ENCODE assay signal across 1 cellular context in genomic region chr7:94133460-94133859, GRCh38.
TF ChIP-seq lines count a peak whose summit lies in the region.

No MANE protein-coding gene starts in this region.

TF ChIP-seq in IMR-90, 13 proteins besides CTCF, POLR2A, EP300 and RAD21 (continued from another document):
- TF ChIP-seq RFX5 (IDR thresholded peaks at IDR 0.05; ENCODE audit: low read depth, low read length), result no peak
- no peak for TF ChIP-seq USF2 (IDR thresholded peaks at IDR 0.05; ENCODE audit: low read depth, low read length)
- no peak for TF ChIP-seq BHLHE40 (IDR thresholded peaks at IDR 0.05; ENCODE audit: low read depth, low read length)
- no peak for TF ChIP-seq RCOR1 (IDR thresholded peaks at IDR 0.05; ENCODE audit: insufficient replicate concordance, low read length)
